19 cellular contexts compared by ENCODE assay signal in the genomic region with DNA sequence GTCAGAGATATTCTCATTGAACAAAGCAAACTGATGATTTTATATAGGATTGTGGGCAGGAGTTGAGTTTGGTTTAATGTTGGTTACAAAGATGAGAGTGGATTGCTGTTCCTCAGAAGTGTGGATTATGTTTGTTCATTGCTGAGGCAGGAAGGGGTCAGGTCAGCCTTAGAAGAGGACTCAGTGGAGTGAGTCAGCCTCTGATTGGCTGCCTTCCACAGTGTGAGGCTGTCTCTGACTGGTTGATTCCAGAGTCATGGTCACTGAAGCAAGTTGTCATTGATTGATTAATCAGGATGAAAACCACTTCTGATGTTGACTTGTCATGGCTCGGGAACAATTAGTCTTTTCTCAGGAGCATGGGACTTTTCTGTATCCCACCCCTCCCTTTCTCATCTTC. TPM values are rescaled to one million over a fixed set of nuclear protein-coding genes. Genes with fewer than 3 reads are reported as not detected.
DNase-seq lines count a peak whose midpoint lies in the region; ATAC-seq and TF ChIP-seq lines count a peak whose summit lies in the region.
"Had no signal": no experiment of that assay in that cellular context is flagged by ENCODE, and none has a peak within 500 bp of the region (broad histone marks: within the 10 kb centered on the region; RNA-seq: fewer than 3 reads in every experiment).

No MANE protein-coding gene starts in this region.

- no peaks in the 10 kb centered on the region for H3K9me3 Mint-ChIP-seq in chondrocyte (ENCODE audit: low read depth)

- H3K36me3 Mint-ChIP-seq in chondrocyte (ENCODE audit: low read depth), result no peaks in the 10 kb centered on the region
- H3K36me3 Mint-ChIP-seq in T-helper 17 cell (ENCODE audit: low read depth), result no peaks in the 10 kb centered on the region
- H3K36me3 Mint-ChIP-seq: activated naive CD8-positive, alpha-beta T cell had no signal

- H3K27ac Mint-ChIP-seq in chondrocyte (ENCODE audit: unreplicated experiment) (no peak overlapping the region), T-helper 17 cell (no peak overlapping the region)
- H3K27ac Mint-ChIP-seq: activated naive CD8-positive, alpha-beta T cell had no signal

- no peak for TF ChIP-seq CTCF in chondrocyte (IDR thresholded peaks at IDR 0.05)

- DNase-seq in GM04503 (ENCODE audit: low read depth), result peak; percentile 10
- DNase-seq in RPMI7951 (ENCODE audit: low read depth), result peak; percentile 64
- DNase-seq in fibroblast of gingiva (ENCODE audit: low read depth), result peak; percentile 8
- peak; percentile 87 for DNase-seq in renal cortical epithelial cell (ENCODE audit: low read depth)
- no peak for DNase-seq in chondrocyte (ENCODE audit: low spot score)
- no peak for DNase-seq in H4 (ENCODE audit: low spot score)
- DNase-seq in T-helper 17 cell, result no peak
- DNase-seq: activated CD4-positive, alpha-beta T cell treated with anti-CD3 and anti-CD28 coated beads, Interleukin-2, amount 50 U/mL, for 4 hours; activated T-cell treated with anti-CD3 and anti-CD28 coated beads, Interleukin-2, amount 50 U/mL, for 1 hour; cerebellar nuclear complex; DMS79 treated with DMSO at 0.1 percent for 48 hours; NCI-H774; nucleus accumbens; PC-9; thyroid gland had no signal

- H3K4me1 Mint-ChIP-seq in chondrocyte (ENCODE audit: low read depth), result peaks cover 28% of the 10 kb centered on the region
- no peaks in the 10 kb centered on the region for H3K4me1 Mint-ChIP-seq in T-helper 17 cell

- ATAC-seq in GM21717 (IDR thresholded peaks at IDR 0.05; ENCODE audit: unreplicated experiment), result no peak
- ATAC-seq in T-helper 17 cell, result no peak

- H3K4me3 Mint-ChIP-seq in chondrocyte (ENCODE audit: unreplicated experiment), result no peak overlapping the region
- no peak overlapping the region for H3K4me3 Mint-ChIP-seq in T-helper 17 cell
- H3K4me3 Mint-ChIP-seq: activated naive CD8-positive, alpha-beta T cell had no signal

- no peaks in the 10 kb centered on the region for H3K9me3 ChIP-seq in T-helper 17 cell (ENCODE audit: control insufficient read depth, low read length, poor library complexity, severe bottlenecking)
- H3K9me3 ChIP-seq: heart left ventricle, thyroid gland had no signal

- no peaks in the 10 kb centered on the region for H3K27me3 Mint-ChIP-seq in chondrocyte (ENCODE audit: low read depth)
- peaks cover 73% of the 10 kb centered on the region for H3K27me3 Mint-ChIP-seq in T-helper 17 cell

RNA-seq across cellular contexts. Expression of a gene that starts 36.2 kb away (rescaled TPM):
- total RNA-seq in RPMI7951 (2014; rRNA removed; shearing (Covaris generic)), result not detected in 2 replicates
- total RNA-seq in renal cortical epithelial cell (1.2 and 2.2 TPM in 2 replicates), chondrocyte (not detected in 3 replicates), T-helper 17 cell (under 1 TPM in 1 of 2 donors, not detected in 1; 0.50 TPM)
- not detected in 2 replicates for total RNA-seq in H4 (2014; rRNA removed; shearing (Covaris generic))
- total RNA-seq: mononuclear cell had no signal

Comparison
In these comparisons a context has a peak if more than half of its experiments do, and no peak if none do; other contexts are left out.
1. DNase-seq: peak in GM04503 (single experiment), RPMI7951 (single experiment), fibroblast of gingiva (single experiment) and renal cortical epithelial cell (single experiment); none in chondrocyte (single experiment), H4 (single experiment) and T-helper 17 cell (0 of 3).